In genomic region chr9:76905661-76905983, GRCh38 we compare ENCODE assay signal across 8 cellular contexts. TPM values are rescaled to one million over a fixed set of nuclear protein-coding genes. Genes with fewer than 3 reads are reported as not detected.
DNase-seq lines count a peak whose midpoint lies in the region; ATAC-seq and TF ChIP-seq lines count a peak whose summit lies in the region.

No MANE protein-coding gene starts in this region.

- intact Hi-C loops in lower lobe of right lung (cut with DNase I) = no loop called here

- H3K4me1 ChIP-seq in lower lobe of right lung (peaks cover 14% of the 10 kb centered on the region), thoracic aorta (ENCODE audit: control insufficient read depth in 1 of 2, low read depth in 2 of 2) (peaks cover 3 to 27% of the 10 kb centered on the region in 2 donors)

- H3K27ac ChIP-seq in lower lobe of right lung (no peak overlapping the region), thoracic aorta (peak overlapping the region; percentile 88 to 91)

- TF ChIP-seq CTCF in lower lobe of right lung (IDR thresholded peaks at IDR 0.05) = no peak
- no peak for TF ChIP-seq CTCF in thoracic aorta (IDR thresholded peaks at IDR 0.05)

- no peaks in the 10 kb centered on the region for H3K36me3 ChIP-seq in lower lobe of right lung
- no peaks in the 10 kb centered on the region for H3K36me3 ChIP-seq in thoracic aorta

- H3K27me3 ChIP-seq in lower lobe of right lung (ENCODE audit: low read depth) (peaks cover 19% of the 10 kb centered on the region), thoracic aorta (replicated peaks; ENCODE audit: insufficient read depth) (no peaks in the 10 kb centered on the region)

- no peaks in the 10 kb centered on the region for H3K9me3 ChIP-seq in lower lobe of right lung
- H3K9me3 ChIP-seq in thoracic aorta = no peaks in the 10 kb centered on the region

- DNase-seq in DMS79 treated with DMSO at 0.1 percent for 48 hours (lab: John Stamatoyannopoulos, UW) (peak; percentile 22), DMS79 (lab: John Stamatoyannopoulos, UW) (no peak), cerebellar cortex (ENCODE audit: low spot score) (peak; percentile 11), lower lobe of right lung (no peak), thoracic aorta (ENCODE audit: low spot score) (no peak), NCI-H187 (lab: John Stamatoyannopoulos, UW) (no peak), MV-4-11 (lab: John Stamatoyannopoulos, UW) (no peak)

- ATAC-seq in lower lobe of right lung (no peak), thoracic aorta (ENCODE audit: insufficient number of reproducible peaks, low FRiP score, low read depth) (no peak), GM19455 (IDR thresholded peaks at IDR 0.05; ENCODE audit: unreplicated experiment) (no peak)

- H3K4me3 ChIP-seq in lower lobe of right lung (peak overlapping the region; percentile 49), thoracic aorta (peak overlapping the region; percentile 88)

RNA-seq across cellular contexts. Expression of gene PRUNE2, which starts 0.3 kb away (rescaled TPM):
- 13.6 TPM for total RNA-seq in lower lobe of right lung
- 100 to 1,000 TPM; 360 to 420 TPM for total RNA-seq in thoracic aorta

Comparison
In these comparisons a context has a peak if more than half of its experiments do, and no peak if none do; other contexts are left out.
1. DNase-seq: peak in DMS79 treated with DMSO at 0.1 percent for 48 hours (single experiment) and cerebellar cortex (single experiment); none in DMS79 (single experiment), lower lobe of right lung (single experiment), thoracic aorta (single experiment), NCI-H187 (0 of 2) and MV-4-11 (single experiment).
2. RNA of gene PRUNE2, which starts 0.3 kb away (total RNA-seq): 360 to 420 TPM in thoracic aorta; 13.6 TPM in lower lobe of right lung (single experiment); every median in the first group is over 10 times any median in the second.